ENCODE assay signal across 21 cellular contexts in the genomic region with DNA sequence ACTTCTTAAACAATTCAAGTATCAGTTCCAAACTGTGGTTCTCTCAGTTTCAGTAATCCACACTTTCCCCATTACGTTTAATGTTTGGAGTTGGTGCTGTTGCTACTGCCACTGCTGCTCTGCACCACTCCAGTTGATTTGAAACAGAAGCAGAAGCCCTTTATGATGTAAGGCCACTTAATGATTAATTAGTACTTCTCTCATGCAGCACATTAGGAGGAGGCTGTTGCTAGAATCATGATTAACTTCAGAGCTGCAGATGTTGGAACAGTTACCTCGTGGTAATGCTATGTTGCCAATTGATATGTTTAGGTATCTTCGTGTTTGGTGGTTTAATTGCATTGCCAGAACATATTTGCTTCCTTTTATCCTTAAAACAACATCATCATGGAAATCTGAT.
DNase-seq lines count a peak whose midpoint lies in the region; ATAC-seq lines count a peak whose summit lies in the region.
"Had no signal": no experiment of that assay in that cellular context is flagged by ENCODE, and none has a peak within 500 bp of the region (broad histone marks: within the 10 kb centered on the region; RNA-seq: fewer than 3 reads in every experiment).

No MANE protein-coding gene starts in this region.

- DNase-seq in NCI-H2171 treated with DMSO at 0.1 percent for 48 hours (lab: John Stamatoyannopoulos, UW) (peak; percentile 20), NCI-H2171 (lab: John Stamatoyannopoulos, UW) (no peak), amniotic epithelial cell (ENCODE audit: low read depth) (peak; percentile 48), kidney glomerular epithelial cell (lab: John Stamatoyannopoulos, UW) (peak; percentile 33), GF-D8 (lab: John Stamatoyannopoulos, UW) (no peak), dedifferentiated amniotic fluid mesenchymal stem cell (ENCODE audit: extremely low spot score) (no peak)
- DNase-seq: activated CD8-positive, alpha-beta T cell treated with anti-CD3 and anti-CD28 coated beads for 36 hours; esophagus squamous epithelium; hypothalamus; NCI-H2081 treated with DMSO at 0.1 percent for 48 hours; NCI-H446 treated with DMSO at 0.1 percent for 48 hours; PC-9; right cardiac atrium; stimulated activated CD4-positive, alpha-beta T cell treated with anti-CD3 and anti-CD28 coated beads, Interleukin-2, amount 100 ng/mL, for 48 hours; transverse colon had no signal

- ATAC-seq in HG02981 (IDR thresholded peaks at IDR 0.05; ENCODE audit: unreplicated experiment) (no peak), GM18861 (IDR thresholded peaks at IDR 0.05; ENCODE audit: unreplicated experiment) (no peak)
- ATAC-seq: A549; activated CD8-positive, alpha-beta T cell treated with anti-CD3 and anti-CD28 coated beads for 36 hours; activated T-helper 17 cell treated with anti-CD3 and anti-CD28 coated beads, Interleukin-2, amount 50 U/mL, for 72 hours; K562; right cardiac atrium; Right ventricle myocardium inferior had no signal

Comparison
In these comparisons a context has a peak if more than half of its experiments do, and no peak if none do; other contexts are left out.
1. DNase-seq: peak in NCI-H2171 treated with DMSO at 0.1 percent for 48 hours (single experiment), amniotic epithelial cell (single experiment) and kidney glomerular epithelial cell (single experiment); none in NCI-H2171 (single experiment), GF-D8 (single experiment) and dedifferentiated amniotic fluid mesenchymal stem cell (single experiment).